8 cellular contexts compared by ENCODE assay signal in genomic region chr11:116929393-116930090, GRCh38.
DNase-seq lines count a peak whose midpoint lies in the region; ATAC-seq and TF ChIP-seq lines count a peak whose summit lies in the region.

No MANE protein-coding gene starts in this region.

- no peak for TF ChIP-seq CTCF in A673 (conservative IDR thresholded peaks at IDR 0.05; ENCODE audit: low read depth, low read length)
- TF ChIP-seq CTCF in LNCaP clone FGC (IDR thresholded peaks at IDR 0.05; ENCODE audit: control insufficient read depth, extremely low read depth, insufficient read depth): no peak
- TF ChIP-seq CTCF in choroid plexus epithelial cell (conservative IDR thresholded peaks at IDR 0.05; ENCODE audit: low read depth, low read length): no peak
- no peak for TF ChIP-seq CTCF in lower leg skin (IDR thresholded peaks at IDR 0.05)
- TF ChIP-seq CTCF in prostate gland (IDR thresholded peaks at IDR 0.05): no peak

- H3K27me3 ChIP-seq in A673 (replicated peaks; ENCODE audit: insufficient read depth, low read depth, low read length, poor library complexity): no peaks in the 10 kb centered on the region
- no peaks in the 10 kb centered on the region for H3K27me3 ChIP-seq in prostate gland (replicated peaks; ENCODE audit: insufficient read depth)

- CTCF ChIA-PET in A673 (lab: Charles Lee): interaction anchor here (0.7 kb wide), 1 partner anchor 71 kb away, joined by 4 read pairs; no protein-coding TSS in a partner anchor

- H3K4me3 ChIP-seq in A673 (ENCODE audit: low read depth, low read length, poor library complexity, severe bottlenecking): no peak overlapping the region
- no peak overlapping the region for H3K4me3 ChIP-seq in LNCaP clone FGC (ENCODE audit: low read depth, low read length)
- H3K4me3 ChIP-seq in choroid plexus epithelial cell (ENCODE audit: low read depth, low read length): no peak overlapping the region
- H3K4me3 ChIP-seq in lower leg skin (ENCODE audit: low read depth, poor library complexity, severe bottlenecking): no peak overlapping the region
- no peak overlapping the region for H3K4me3 ChIP-seq in prostate gland

- no TSS peak for BruUV-seq in A673 (replicated peaks; lab: Mats Ljungman, UMichigan)

- H3K4me1 ChIP-seq in A673 (ENCODE audit: insufficient read depth, low read length, poor library complexity, severe bottlenecking) (peaks cover 31% of the 10 kb centered on the region), prostate gland (replicated peaks) (no peaks in the 10 kb centered on the region)

- H3K36me3 ChIP-seq in A673 (ENCODE audit: insufficient read depth, low read length, poor library complexity, severe bottlenecking): peaks cover 12% of the 10 kb centered on the region
- H3K36me3 ChIP-seq in prostate gland: peaks cover 0 to 5% of the 10 kb centered on the region in 2 donors

- 24 to 29% methylated on average over 6 of the region's 6 CpGs for WGBS in lower leg skin, 2 donors
- 49% methylated on average over 6 of the region's 6 CpGs for WGBS in prostate gland

- no peaks in the 10 kb centered on the region for H3K9me3 ChIP-seq in A673 (ENCODE audit: low read depth, low read length, poor library complexity, severe bottlenecking)
- H3K9me3 ChIP-seq in prostate gland: no peaks in the 10 kb centered on the region

- DNase-seq in A673 (ENCODE audit: low spot score): no peak
- DNase-seq in LNCaP clone FGC (ENCODE audit: low read depth): peak; percentile 8
- peak; percentile 27 for DNase-seq in choroid plexus epithelial cell (ENCODE audit: low read depth)
- peak; percentile 18 to 57 for DNase-seq in lung microvascular endothelial cell (ENCODE audit: low read depth in 2 of 2)
- no peak for DNase-seq in lower leg skin (ENCODE audit: low spot score in 2 of 2)
- no peak for DNase-seq in middle frontal gyrus (ENCODE audit: extremely low spot score, low spot score)
- DNase-seq in prostate gland (ENCODE audit: low spot score): no peak

- no peak for ATAC-seq in GM19397 (IDR thresholded peaks at IDR 0.05; ENCODE audit: unreplicated experiment)

- peak overlapping the region; percentile 34 for H3K27ac ChIP-seq in A673 (ENCODE audit: low read depth, low read length, poor library complexity, severe bottlenecking)
- no peak overlapping the region for H3K27ac ChIP-seq in prostate gland

- intact Hi-C loops in A673 (cut with micrococcal nuclease; ENCODE audit: unreplicated experiment) (no loop called here), lower leg skin (cut with DNase I; ENCODE audit: low total_unique reads) (no loop called here), prostate gland (cut with DNase I) (no loop called here)

- TF ChIP-seq POLR2A in lower leg skin (IDR thresholded peaks at IDR 0.05) (no peak), prostate gland (IDR thresholded peaks at IDR 0.05) (no peak)

- POLR2A ChIA-PET in A673 (lab: Charles Lee; ENCODE audit: low non-redundant PET): interaction anchor here (0.7 kb wide), 1 partner anchor 104 kb away, joined by 3 read pairs; no protein-coding TSS in a partner anchor

Comparison
In these comparisons a context has a peak if more than half of its experiments do, and no peak if none do; other contexts are left out.
1. DNase-seq: peak in LNCaP clone FGC (single experiment), choroid plexus epithelial cell (single experiment) and lung microvascular endothelial cell (2 of 2); none in A673 (single experiment), lower leg skin (0 of 2), middle frontal gyrus (single experiment) and prostate gland (single experiment).